ENCODE assay signal across 1 cellular context in the genomic region with DNA sequence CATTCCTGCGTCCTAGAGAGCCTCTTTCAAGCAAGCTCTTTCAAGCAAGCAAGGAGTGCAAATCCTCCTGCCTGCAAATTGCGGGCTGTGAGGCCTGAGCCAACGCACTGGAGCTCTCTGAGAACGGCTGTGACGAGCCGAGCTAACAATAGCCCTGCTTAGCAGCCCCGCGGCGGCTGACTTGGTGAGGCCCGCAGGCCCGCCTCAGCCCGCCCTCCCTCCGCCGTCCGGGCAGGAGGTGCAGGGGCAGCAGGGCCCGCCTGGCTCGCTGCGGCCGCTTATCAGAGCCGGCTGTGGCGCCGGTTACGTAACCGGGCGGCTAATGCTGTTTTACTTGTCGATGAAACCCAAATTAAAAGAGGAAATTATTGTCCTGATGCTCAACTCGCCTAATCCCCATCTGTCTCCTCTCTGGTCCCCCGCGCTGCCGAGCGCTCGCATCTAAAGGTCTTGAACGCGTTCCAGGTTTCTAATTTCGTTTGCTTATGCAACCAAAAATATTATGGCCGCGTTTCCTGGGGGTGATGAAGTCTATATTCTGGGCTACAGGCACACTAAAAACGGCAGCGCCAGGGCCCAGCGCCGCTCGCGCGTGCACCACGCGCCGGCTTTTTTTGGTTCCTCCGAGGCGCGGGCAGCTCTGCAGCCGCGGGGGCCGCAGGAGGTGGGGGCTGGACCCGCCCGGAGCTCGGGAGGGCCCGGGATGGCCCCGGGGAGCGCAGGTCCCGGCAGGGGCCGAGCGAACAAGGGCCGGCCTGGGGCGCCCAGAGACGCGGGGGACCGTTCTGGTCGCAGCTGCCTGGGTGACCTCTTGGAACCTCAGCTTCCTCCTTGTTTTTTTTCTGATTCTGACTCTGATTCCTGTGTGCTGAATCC.
A peak's percentile ranks its signal among the peaks of the same experiment; 100 is the strongest.
TF ChIP-seq lines count a peak whose summit lies in the region.

No MANE protein-coding gene starts in this region.

TF ChIP-seq in HepG2, 621 proteins besides CTCF, POLR2A, EP300 and RAD21 (continued from another document and continues in another):
- TF ChIP-seq, protein P1, sequence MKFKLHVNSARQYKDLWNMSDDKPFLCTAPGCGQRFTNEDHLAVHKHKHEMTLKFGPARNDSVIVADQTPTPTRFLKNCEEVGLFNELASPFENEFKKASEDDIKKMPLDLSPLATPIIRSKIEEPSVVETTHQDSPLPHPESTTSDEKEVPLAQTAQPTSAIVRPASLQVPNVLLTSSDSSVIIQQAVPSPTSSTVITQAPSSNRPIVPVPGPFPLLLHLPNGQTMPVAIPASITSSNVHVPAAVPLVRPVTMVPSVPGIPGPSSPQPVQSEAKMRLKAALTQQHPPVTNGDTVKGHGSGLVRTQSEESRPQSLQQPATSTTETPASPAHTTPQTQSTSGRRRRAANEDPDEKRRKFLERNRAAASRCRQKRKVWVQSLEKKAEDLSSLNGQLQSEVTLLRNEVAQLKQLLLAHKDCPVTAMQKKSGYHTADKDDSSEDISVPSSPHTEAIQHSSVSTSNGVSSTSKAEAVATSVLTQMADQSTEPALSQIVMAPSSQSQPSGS (CRISPR knock-in tag; IDR thresholded peaks at IDR 0.05) = peak; percentile 62
- no peak for TF ChIP-seq ZMAT3 (CRISPR knock-in tag; conservative IDR thresholded peaks at IDR 0.05)
- no peak; the same call in 1 of the 2 replicates for TF ChIP-seq TOPORS (CRISPR knock-in tag; IDR thresholded peaks at IDR 0.05)
- peak; percentile 79 for TF ChIP-seq HNRNPL (IDR thresholded peaks at IDR 0.05; ENCODE audit: low read depth, low read length)
- TF ChIP-seq, protein P2, sequence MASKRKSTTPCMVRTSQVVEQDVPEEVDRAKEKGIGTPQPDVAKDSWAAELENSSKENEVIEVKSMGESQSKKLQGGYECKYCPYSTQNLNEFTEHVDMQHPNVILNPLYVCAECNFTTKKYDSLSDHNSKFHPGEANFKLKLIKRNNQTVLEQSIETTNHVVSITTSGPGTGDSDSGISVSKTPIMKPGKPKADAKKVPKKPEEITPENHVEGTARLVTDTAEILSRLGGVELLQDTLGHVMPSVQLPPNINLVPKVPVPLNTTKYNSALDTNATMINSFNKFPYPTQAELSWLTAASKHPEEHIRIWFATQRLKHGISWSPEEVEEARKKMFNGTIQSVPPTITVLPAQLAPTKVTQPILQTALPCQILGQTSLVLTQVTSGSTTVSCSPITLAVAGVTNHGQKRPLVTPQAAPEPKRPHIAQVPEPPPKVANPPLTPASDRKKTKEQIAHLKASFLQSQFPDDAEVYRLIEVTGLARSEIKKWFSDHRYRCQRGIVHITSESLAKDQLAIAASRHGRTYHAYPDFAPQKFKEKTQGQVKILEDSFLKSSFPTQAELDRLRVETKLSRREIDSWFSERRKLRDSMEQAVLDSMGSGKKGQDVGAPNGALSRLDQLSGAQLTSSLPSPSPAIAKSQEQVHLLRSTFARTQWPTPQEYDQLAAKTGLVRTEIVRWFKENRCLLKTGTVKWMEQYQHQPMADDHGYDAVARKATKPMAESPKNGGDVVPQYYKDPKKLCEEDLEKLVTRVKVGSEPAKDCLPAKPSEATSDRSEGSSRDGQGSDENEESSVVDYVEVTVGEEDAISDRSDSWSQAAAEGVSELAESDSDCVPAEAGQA (IDR thresholded peaks at IDR 0.05; ENCODE audit: low read depth) = no peak
- TF ChIP-seq, protein P2 (CRISPR knock-in tag; IDR thresholded peaks at IDR 0.05; ENCODE audit: borderline replicate concordance) = no peak
- no peak; the same call in 1 of the 2 replicates for TF ChIP-seq KDM5A (IDR thresholded peaks at IDR 0.05; ENCODE audit: borderline replicate concordance, low read length)
- TF ChIP-seq CC2D1A (CRISPR knock-in tag; IDR thresholded peaks at IDR 0.05) = no peak
- TF ChIP-seq ZNF83 (CRISPR knock-in tag; IDR thresholded peaks at IDR 0.05; ENCODE audit: borderline replicate concordance) = no peak
- no peak for TF ChIP-seq ZNF530 (CRISPR knock-in tag; IDR thresholded peaks at IDR 0.05; ENCODE audit: low read depth)
- 0 out of 2 replicates have a peak, but pooled peaks have one; percentile 27 for TF ChIP-seq RELA (CRISPR knock-in tag; IDR thresholded peaks at IDR 0.05)
- TF ChIP-seq GPN1 (CRISPR knock-in tag; IDR thresholded peaks at IDR 0.05; ENCODE audit: borderline replicate concordance) = no peak
- no peak for TF ChIP-seq ARNT (IDR thresholded peaks at IDR 0.05)
- TF ChIP-seq, protein P3, sequence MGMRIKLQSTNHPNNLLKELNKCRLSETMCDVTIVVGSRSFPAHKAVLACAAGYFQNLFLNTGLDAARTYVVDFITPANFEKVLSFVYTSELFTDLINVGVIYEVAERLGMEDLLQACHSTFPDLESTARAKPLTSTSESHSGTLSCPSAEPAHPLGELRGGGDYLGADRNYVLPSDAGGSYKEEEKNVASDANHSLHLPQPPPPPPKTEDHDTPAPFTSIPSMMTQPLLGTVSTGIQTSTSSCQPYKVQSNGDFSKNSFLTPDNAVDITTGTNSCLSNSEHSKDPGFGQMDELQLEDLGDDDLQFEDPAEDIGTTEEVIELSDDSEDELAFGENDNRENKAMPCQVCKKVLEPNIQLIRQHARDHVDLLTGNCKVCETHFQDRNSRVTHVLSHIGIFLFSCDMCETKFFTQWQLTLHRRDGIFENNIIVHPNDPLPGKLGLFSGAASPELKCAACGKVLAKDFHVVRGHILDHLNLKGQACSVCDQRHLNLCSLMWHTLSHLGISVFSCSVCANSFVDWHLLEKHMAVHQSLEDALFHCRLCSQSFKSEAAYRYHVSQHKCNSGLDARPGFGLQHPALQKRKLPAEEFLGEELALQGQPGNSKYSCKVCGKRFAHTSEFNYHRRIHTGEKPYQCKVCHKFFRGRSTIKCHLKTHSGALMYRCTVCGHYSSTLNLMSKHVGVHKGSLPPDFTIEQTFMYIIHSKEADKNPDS (CRISPR knock-in tag; IDR thresholded peaks at IDR 0.05) = no peak
- no peak for TF ChIP-seq GTF2F1 (IDR thresholded peaks at IDR 0.05; ENCODE audit: low read length)
- no peak; the same call in 1 of the 2 replicates for TF ChIP-seq HES4 (CRISPR knock-in tag; IDR thresholded peaks at IDR 0.05; ENCODE audit: borderline replicate concordance)
- TF ChIP-seq SNRNP70 (IDR thresholded peaks at IDR 0.05; ENCODE audit: low read depth, low read length) = no peak
- TF ChIP-seq ZSCAN21 (CRISPR knock-in tag; IDR thresholded peaks at IDR 0.05; ENCODE audit: borderline replicate concordance) = no peak
- TF ChIP-seq, protein P4, sequence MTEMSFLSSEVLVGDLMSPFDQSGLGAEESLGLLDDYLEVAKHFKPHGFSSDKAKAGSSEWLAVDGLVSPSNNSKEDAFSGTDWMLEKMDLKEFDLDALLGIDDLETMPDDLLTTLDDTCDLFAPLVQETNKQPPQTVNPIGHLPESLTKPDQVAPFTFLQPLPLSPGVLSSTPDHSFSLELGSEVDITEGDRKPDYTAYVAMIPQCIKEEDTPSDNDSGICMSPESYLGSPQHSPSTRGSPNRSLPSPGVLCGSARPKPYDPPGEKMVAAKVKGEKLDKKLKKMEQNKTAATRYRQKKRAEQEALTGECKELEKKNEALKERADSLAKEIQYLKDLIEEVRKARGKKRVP (CRISPR knock-in tag; IDR thresholded peaks at IDR 0.05) = no peak
- no peak for TF ChIP-seq NR1H2 (CRISPR knock-in tag; IDR thresholded peaks at IDR 0.05; ENCODE audit: borderline replicate concordance, low read depth)
- peak; percentile 92 for TF ChIP-seq ZNF746 (CRISPR knock-in tag; IDR thresholded peaks at IDR 0.05)
- peak; percentile 60; the same call in 1 of the 2 replicates for TF ChIP-seq DNMT3B (CRISPR knock-in tag; conservative IDR thresholded peaks at IDR 0.05)
- TF ChIP-seq FOXK2 (IDR thresholded peaks at IDR 0.05) = no peak
- 0 out of 2 replicates have a peak, but pooled peaks have one; percentile 36 for TF ChIP-seq ZNF296 (CRISPR knock-in tag; conservative IDR thresholded peaks at IDR 0.05)
- TF ChIP-seq ZFP37 (CRISPR knock-in tag; IDR thresholded peaks at IDR 0.05; ENCODE audit: borderline replicate concordance) = no peak
- TF ChIP-seq, protein P5, sequence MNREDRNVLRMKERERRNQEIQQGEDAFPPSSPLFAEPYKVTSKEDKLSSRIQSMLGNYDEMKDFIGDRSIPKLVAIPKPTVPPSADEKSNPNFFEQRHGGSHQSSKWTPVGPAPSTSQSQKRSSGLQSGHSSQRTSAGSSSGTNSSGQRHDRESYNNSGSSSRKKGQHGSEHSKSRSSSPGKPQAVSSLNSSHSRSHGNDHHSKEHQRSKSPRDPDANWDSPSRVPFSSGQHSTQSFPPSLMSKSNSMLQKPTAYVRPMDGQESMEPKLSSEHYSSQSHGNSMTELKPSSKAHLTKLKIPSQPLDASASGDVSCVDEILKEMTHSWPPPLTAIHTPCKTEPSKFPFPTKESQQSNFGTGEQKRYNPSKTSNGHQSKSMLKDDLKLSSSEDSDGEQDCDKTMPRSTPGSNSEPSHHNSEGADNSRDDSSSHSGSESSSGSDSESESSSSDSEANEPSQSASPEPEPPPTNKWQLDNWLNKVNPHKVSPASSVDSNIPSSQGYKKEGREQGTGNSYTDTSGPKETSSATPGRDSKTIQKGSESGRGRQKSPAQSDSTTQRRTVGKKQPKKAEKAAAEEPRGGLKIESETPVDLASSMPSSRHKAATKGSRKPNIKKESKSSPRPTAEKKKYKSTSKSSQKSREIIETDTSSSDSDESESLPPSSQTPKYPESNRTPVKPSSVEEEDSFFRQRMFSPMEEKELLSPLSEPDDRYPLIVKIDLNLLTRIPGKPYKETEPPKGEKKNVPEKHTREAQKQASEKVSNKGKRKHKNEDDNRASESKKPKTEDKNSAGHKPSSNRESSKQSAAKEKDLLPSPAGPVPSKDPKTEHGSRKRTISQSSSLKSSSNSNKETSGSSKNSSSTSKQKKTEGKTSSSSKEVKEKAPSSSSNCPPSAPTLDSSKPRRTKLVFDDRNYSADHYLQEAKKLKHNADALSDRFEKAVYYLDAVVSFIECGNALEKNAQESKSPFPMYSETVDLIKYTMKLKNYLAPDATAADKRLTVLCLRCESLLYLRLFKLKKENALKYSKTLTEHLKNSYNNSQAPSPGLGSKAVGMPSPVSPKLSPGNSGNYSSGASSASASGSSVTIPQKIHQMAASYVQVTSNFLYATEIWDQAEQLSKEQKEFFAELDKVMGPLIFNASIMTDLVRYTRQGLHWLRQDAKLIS (CRISPR knock-in tag; IDR thresholded peaks at IDR 0.05) = peak; percentile 61; the same call in 1 of the 2 replicates
- TF ChIP-seq, protein P6, sequence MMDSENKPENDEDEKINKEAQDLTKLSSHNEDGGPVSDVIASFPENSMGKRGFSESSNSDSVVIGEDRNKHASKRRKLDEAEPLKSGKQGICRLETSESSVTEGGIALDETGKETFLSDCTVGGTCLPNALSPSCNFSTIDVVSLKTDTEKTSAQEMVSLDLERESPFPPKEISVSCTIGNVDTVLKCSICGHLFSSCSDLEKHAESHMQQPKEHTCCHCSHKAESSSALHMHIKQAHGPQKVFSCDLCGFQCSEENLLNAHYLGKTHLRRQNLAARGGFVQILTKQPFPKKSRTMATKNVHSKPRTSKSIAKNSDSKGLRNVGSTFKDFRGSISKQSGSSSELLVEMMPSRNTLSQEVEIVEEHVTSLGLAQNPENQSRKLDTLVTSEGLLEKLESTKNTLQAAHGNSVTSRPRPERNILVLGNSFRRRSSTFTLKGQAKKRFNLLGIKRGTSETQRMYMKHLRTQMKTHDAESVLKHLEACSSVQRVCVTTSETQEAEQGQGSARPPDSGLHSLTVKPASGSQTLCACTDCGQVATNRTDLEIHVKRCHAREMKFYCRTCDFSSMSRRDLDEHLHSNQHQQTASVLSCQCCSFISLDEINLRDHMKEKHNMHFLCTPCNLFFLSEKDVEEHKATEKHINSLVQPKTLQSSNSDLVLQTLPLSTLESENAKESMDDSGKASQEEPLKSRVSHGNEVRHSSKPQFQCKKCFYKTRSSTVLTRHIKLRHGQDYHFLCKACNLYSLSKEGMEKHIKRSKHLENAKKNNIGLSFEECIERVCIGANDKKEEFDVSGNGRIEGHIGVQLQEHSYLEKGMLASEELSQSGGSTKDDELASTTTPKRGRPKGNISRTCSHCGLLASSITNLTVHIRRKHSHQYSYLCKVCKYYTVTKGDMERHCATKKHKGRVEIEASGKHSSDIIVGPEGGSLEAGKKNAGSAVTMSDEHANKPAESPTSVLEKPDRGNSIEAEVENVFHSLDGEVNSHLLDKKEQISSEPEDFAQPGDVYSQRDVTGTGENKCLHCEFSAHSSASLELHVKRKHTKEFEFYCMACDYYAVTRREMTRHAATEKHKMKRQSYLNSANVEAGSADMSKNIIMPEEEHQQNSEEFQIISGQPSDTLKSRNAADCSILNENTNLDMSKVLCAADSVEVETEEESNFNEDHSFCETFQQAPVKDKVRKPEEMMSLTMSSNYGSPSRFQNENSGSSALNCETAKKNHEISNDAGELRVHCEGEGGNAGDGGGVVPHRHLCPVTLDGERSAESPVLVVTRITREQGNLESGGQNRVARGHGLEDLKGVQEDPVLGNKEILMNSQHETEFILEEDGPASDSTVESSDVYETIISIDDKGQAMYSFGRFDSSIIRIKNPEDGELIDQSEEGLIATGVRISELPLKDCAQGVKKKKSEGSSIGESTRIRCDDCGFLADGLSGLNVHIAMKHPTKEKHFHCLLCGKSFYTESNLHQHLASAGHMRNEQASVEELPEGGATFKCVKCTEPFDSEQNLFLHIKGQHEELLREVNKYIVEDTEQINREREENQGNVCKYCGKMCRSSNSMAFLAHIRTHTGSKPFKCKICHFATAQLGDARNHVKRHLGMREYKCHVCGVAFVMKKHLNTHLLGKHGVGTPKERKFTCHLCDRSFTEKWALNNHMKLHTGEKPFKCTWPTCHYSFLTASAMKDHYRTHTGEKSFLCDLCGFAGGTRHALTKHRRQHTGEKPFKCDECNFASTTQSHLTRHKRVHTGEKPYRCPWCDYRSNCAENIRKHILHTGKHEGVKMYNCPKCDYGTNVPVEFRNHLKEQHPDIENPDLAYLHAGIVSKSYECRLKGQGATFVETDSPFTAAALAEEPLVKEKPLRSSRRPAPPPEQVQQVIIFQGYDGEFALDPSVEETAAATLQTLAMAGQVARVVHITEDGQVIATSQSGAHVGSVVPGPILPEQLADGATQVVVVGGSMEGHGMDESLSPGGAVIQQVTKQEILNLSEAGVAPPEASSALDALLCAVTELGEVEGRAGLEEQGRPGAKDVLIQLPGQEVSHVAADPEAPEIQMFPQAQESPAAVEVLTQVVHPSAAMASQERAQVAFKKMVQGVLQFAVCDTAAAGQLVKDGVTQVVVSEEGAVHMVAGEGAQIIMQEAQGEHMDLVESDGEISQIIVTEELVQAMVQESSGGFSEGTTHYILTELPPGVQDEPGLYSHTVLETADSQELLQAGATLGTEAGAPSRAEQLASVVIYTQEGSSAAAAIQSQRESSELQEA (CRISPR knock-in tag; IDR thresholded peaks at IDR 0.05; ENCODE audit: not compliant biosample characterization) = peak; percentile 91
- no peak for TF ChIP-seq ZNF354B (CRISPR knock-in tag; IDR thresholded peaks at IDR 0.05)
- TF ChIP-seq ZMYM2 (CRISPR knock-in tag; IDR thresholded peaks at IDR 0.05) = no peak
- peak; percentile 61 for TF ChIP-seq RARA (CRISPR knock-in tag; IDR thresholded peaks at IDR 0.05)
- TF ChIP-seq ZKSCAN8 (CRISPR knock-in tag; IDR thresholded peaks at IDR 0.05; ENCODE audit: borderline replicate concordance) = no peak
